Comparison of ENCODE assay signal across 18 cellular contexts in the genomic region with DNA sequence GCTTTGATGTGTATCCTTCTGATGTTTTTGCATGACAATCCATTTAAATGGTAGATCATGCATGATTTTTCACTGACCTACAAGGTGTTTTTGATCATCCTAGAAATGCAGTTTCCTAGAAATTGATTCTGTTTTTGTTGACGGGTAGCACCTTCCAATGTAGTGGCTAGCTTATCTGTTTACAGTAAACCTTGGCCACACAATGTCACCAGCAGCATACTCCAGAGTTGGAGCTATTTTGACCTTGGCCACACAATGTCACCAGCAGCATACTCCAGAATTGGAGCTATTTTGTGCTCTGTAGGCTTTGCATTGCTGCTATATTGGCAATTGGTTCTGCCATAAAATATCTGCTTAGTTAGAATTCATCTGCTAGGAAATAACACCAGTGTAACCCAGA.
DNase-seq lines count a peak whose midpoint lies in the region; ATAC-seq and TF ChIP-seq lines count a peak whose summit lies in the region.
"Had no signal": no experiment of that assay in that cellular context is flagged by ENCODE, and none has a peak within 500 bp of the region (broad histone marks: within the 10 kb centered on the region; RNA-seq: fewer than 3 reads in every experiment).

No MANE protein-coding gene starts in this region.

- H3K4me3 ChIP-seq in HL-60 (replicated peaks; ENCODE audit: insufficient read depth, low read length) (no peak overlapping the region), dorsolateral prefrontal cortex (peak overlapping the region in 4 of 59 donors; percentile 13 to 30 (median 27)), mesodermal cell (ENCODE audit: extremely low read depth, insufficient read depth, low read length, poor library complexity, severe bottlenecking) (no peak overlapping the region), suprapubic skin (no peak overlapping the region)
- H3K4me3 ChIP-seq: PC-9, SJCRH30 had no signal

- DNase-seq in HL-60 (ENCODE audit: low read depth in 1 of 2, low spot score in 1 of 2) (no peak), dorsolateral prefrontal cortex (no peak), suprapubic skin (ENCODE audit: low spot score in 2 of 2) (no peak), KBM-7 (no peak), AML-193 (lab: John Stamatoyannopoulos, UW) (no peak)
- no peak for DNase-seq in NK-92 treated with Interleukin-12 subunit alpha and Interleukin-12 subunit beta, amount 100 ng/mL, for 24 hours (lab: John Stamatoyannopoulos, UW)
- DNase-seq: activated CD4-positive, alpha-beta T cell treated with anti-CD3 and anti-CD28 coated beads for 4 hours; activated naive CD4-positive, alpha-beta T cell treated with anti-CD3 and anti-CD28 coated beads, Interleukin-2, amount 50 U/mL, for 16 hours; activated T-cell treated with anti-CD3 and anti-CD28 coated beads, Interleukin-2, amount 50 U/mL, for 72 hours; cortex of kidney; DND-41; NCI-H1930; PC-9; SJCRH30; stimulated activated CD4-positive, alpha-beta T cell treated with anti-CD3 and anti-CD28 coated beads, Interleukin-12 subunit alpha, Interleukin-12 subunit beta, amount 100 ng/mL, for 4 hours; T-helper 1 cell had no signal

- TF ChIP-seq CTCF in HL-60 (IDR thresholded peaks at IDR 0.05; ENCODE audit: insufficient read depth, low read length) = no peak
- peak in 1 of 56 donors; percentile 9 for TF ChIP-seq CTCF in dorsolateral prefrontal cortex (IDR thresholded peaks at IDR 0.05 in 54 of 56, conservative IDR thresholded peaks at IDR 0.05 in 2 of 56; ENCODE audit: low read depth in 1 of 56, partially characterized antibody in 56 of 56)
- no peak for TF ChIP-seq CTCF in suprapubic skin (IDR thresholded peaks at IDR 0.05)

- H3K36me3 ChIP-seq in mesodermal cell (ENCODE audit: control insufficient read depth, insufficient read depth, low read length) = peaks cover 55% of the 10 kb centered on the region
- peaks cover 8% of the 10 kb centered on the region for H3K36me3 ChIP-seq in suprapubic skin
- H3K36me3 ChIP-seq: SJCRH30 had no signal

- H3K27ac ChIP-seq in HL-60 (replicated peaks) = peak overlapping the region; percentile 58
- H3K27ac ChIP-seq in dorsolateral prefrontal cortex = peak overlapping the region in 58 of 59 donors; percentile 10 to 93 (median 80)
- peak overlapping the region; percentile 71 for H3K27ac ChIP-seq in mesodermal cell (ENCODE audit: low read depth, low read length, severe bottlenecking)
- H3K27ac ChIP-seq in suprapubic skin = peak overlapping the region; percentile 85
- H3K27ac ChIP-seq: PC-9, SJCRH30 had no signal

- 90 to 100% methylated on average over 1 of the region's 1 CpG for WGBS in mesodermal cell (ENCODE audit: insufficient coverage in 2 of 2), 2 experiments
- 90% methylated on average over 1 of the region's 1 CpG for WGBS in suprapubic skin

- H3K27me3 ChIP-seq in HL-60 (ENCODE audit: insufficient read depth, poor library complexity, severe bottlenecking) (no peaks in the 10 kb centered on the region), dorsolateral prefrontal cortex (no peaks in the 10 kb centered on the region), suprapubic skin (no peaks in the 10 kb centered on the region)
- H3K27me3 ChIP-seq: SJCRH30 had no signal

- TF ChIP-seq EP300 in suprapubic skin (IDR thresholded peaks at IDR 0.05) = no peak

- H3K9me3 ChIP-seq in mesodermal cell (ENCODE audit: control insufficient read depth, low read length) (no peaks in the 10 kb centered on the region), suprapubic skin (no peaks in the 10 kb centered on the region)
- H3K9me3 ChIP-seq: SJCRH30 had no signal

- H3K4me1 ChIP-seq in mesodermal cell (ENCODE audit: control insufficient read depth, insufficient read depth, low read length, poor library complexity, severe bottlenecking) (peaks cover 38% of the 10 kb centered on the region), suprapubic skin (peaks cover 83% of the 10 kb centered on the region)

- intact Hi-C loops in dorsolateral prefrontal cortex (cut with DNase I) = no loop called here

- in situ Hi-C loops in KBM-7 (cut with MboI; ENCODE audit: low pct_unique_long_range_greater_than_20kb, low sequenced_read_pairs) = no loop called here

- ATAC-seq in GM19397 (IDR thresholded peaks at IDR 0.05; ENCODE audit: unreplicated experiment) = no peak
- ATAC-seq: activated T-cell treated with anti-CD3 and anti-CD28 coated beads, Interleukin-2, amount 50 U/mL, for 72 hours had no signal

- TF ChIP-seq POLR2A in suprapubic skin (IDR thresholded peaks at IDR 0.05) = no peak
